ENCODE assay signal across 22 cellular contexts in genomic region chr2:47815764-47816163, GRCh38. TPM values are rescaled to one million over a fixed set of nuclear protein-coding genes. Genes with fewer than 3 reads are reported as not detected.
DNase-seq lines count a peak whose midpoint lies in the region; ATAC-seq lines count a peak whose summit lies in the region.
"Had no signal": no experiment of that assay in that cellular context is flagged by ENCODE, and none has a peak within 500 bp of the region (broad histone marks: within the 10 kb centered on the region; RNA-seq: fewer than 3 reads in every experiment).

No MANE protein-coding gene starts in this region.

- ATAC-seq in HG02884 (IDR thresholded peaks at IDR 0.05; ENCODE audit: unreplicated experiment) (peak; percentile 77), T-helper 17 cell (no peak)
- ATAC-seq in stimulated activated naive B cell treated with anti-CD40 and anti-IgM and Interleukin-4, amounts not matched to agents 10 μg/mL and 1 μg/mL and 100 μg/mL, for 72 hours (replicated peaks): peak; percentile 86 to 94
- ATAC-seq: HCT116; left lung; naive thymus-derived CD8-positive, alpha-beta T cell; right cardiac atrium had no signal

- no peaks in the 10 kb centered on the region for H3K27me3 Mint-ChIP-seq in activated CD4-positive, alpha-beta memory T cell treated with anti-CD3 and anti-CD28 coated beads for 36 hours
- no peaks in the 10 kb centered on the region for H3K27me3 Mint-ChIP-seq in activated CD4-positive, alpha-beta memory T cell treated with anti-CD3 and anti-CD28 coated beads, Interleukin-2, amount 10 ng/mL, durations not matched to agents 7 days and 5 days
- H3K27me3 Mint-ChIP-seq in T-helper 17 cell: no peaks in the 10 kb centered on the region
- H3K27me3 Mint-ChIP-seq in stimulated activated naive B cell treated with anti-CD40 and anti-IgM and Interleukin-4, amounts not matched to agents 10 μg/mL and 1 μg/mL and 100 μg/mL, for 72 hours: no peaks in the 10 kb centered on the region
- H3K27me3 Mint-ChIP-seq in activated naive CD4-positive, alpha-beta T cell treated with anti-CD3 and anti-CD28 coated beads for 36 hours (ENCODE audit: low read depth): no peaks in the 10 kb centered on the region
- H3K27me3 Mint-ChIP-seq: central memory CD8-positive, alpha-beta T cell; naive thymus-derived CD8-positive, alpha-beta T cell; type B pancreatic cell had no signal

- no peak overlapping the region for H3K4me3 Mint-ChIP-seq in activated CD4-positive, alpha-beta memory T cell treated with anti-CD3 and anti-CD28 coated beads for 36 hours
- H3K4me3 Mint-ChIP-seq in activated CD4-positive, alpha-beta memory T cell treated with anti-CD3 and anti-CD28 coated beads, Interleukin-2, amount 10 ng/mL, durations not matched to agents 7 days and 5 days: no peak overlapping the region
- no peak overlapping the region for H3K4me3 Mint-ChIP-seq in T-helper 17 cell
- H3K4me3 Mint-ChIP-seq in stimulated activated naive B cell treated with anti-CD40 and anti-IgM and Interleukin-4, amounts not matched to agents 10 μg/mL and 1 μg/mL and 100 μg/mL, for 72 hours: no peak overlapping the region
- H3K4me3 Mint-ChIP-seq in activated naive CD4-positive, alpha-beta T cell treated with anti-CD3 and anti-CD28 coated beads for 36 hours: no peak overlapping the region
- H3K4me3 Mint-ChIP-seq: central memory CD8-positive, alpha-beta T cell; naive thymus-derived CD8-positive, alpha-beta T cell; type B pancreatic cell had no signal

- H3K9me3 ChIP-seq in T-helper 17 cell (ENCODE audit: control insufficient read depth, low read length, poor library complexity, severe bottlenecking): no peaks in the 10 kb centered on the region
- H3K9me3 ChIP-seq: left lung, ovary had no signal

- H3K36me3 Mint-ChIP-seq in activated CD4-positive, alpha-beta memory T cell treated with anti-CD3 and anti-CD28 coated beads for 36 hours: peaks cover 47% of the 10 kb centered on the region
- peaks cover 83% of the 10 kb centered on the region for H3K36me3 Mint-ChIP-seq in activated CD4-positive, alpha-beta memory T cell treated with anti-CD3 and anti-CD28 coated beads, Interleukin-2, amount 10 ng/mL, durations not matched to agents 7 days and 5 days (ENCODE audit: low read depth)
- peaks cover 12% of the 10 kb centered on the region for H3K36me3 Mint-ChIP-seq in T-helper 17 cell (ENCODE audit: low read depth)
- peaks cover 46 to 65% of the 10 kb centered on the region in 2 donors for H3K36me3 Mint-ChIP-seq in stimulated activated naive B cell treated with anti-CD40 and anti-IgM and Interleukin-4, amounts not matched to agents 10 μg/mL and 1 μg/mL and 100 μg/mL, for 72 hours
- peaks cover 47% of the 10 kb centered on the region for H3K36me3 Mint-ChIP-seq in activated naive CD4-positive, alpha-beta T cell treated with anti-CD3 and anti-CD28 coated beads for 36 hours (ENCODE audit: low read depth)

- no peak for DNase-seq in activated CD4-positive, alpha-beta memory T cell treated with anti-CD3 and anti-CD28 coated beads for 36 hours
- no peak for DNase-seq in activated CD4-positive, alpha-beta memory T cell treated with anti-CD3 and anti-CD28 coated beads, Interleukin-2, amount 10 ng/mL, durations not matched to agents 7 days and 5 days
- DNase-seq in T-helper 17 cell (no peak), MV-4-11 (lab: John Stamatoyannopoulos, UW) (no peak)
- peak; percentile 25 for DNase-seq in stimulated activated naive B cell treated with anti-CD40 and anti-IgM and Interleukin-4, amounts not matched to agents 10 μg/mL and 1 μg/mL and 100 μg/mL, for 72 hours
- no peak for DNase-seq in activated naive CD4-positive, alpha-beta T cell treated with anti-CD3 and anti-CD28 coated beads for 36 hours
- DNase-seq in activated naive CD4-positive, alpha-beta T cell treated with anti-CD3 and anti-CD28 coated beads, Interleukin-2, amount 50 U/mL, for 16 hours: no peak
- DNase-seq: activated T-cell treated with anti-CD3 and anti-CD28 coated beads, Interleukin-2, amount 50 U/mL, for 48 hours; AML-193; IMR-90; left lung; naive thymus-derived CD8-positive, alpha-beta T cell; NCI-H1436 treated with DMSO at 0.1 percent for 48 hours; NCI-H69; ovary; right cardiac atrium; stimulated activated CD4-positive, alpha-beta T cell treated with anti-CD3 and anti-CD28 coated beads, Interleukin-12 subunit alpha, Interleukin-12 subunit beta, amount 100 ng/mL, for 4 hours had no signal

- CTCF ChIA-PET in activated CD4-positive, alpha-beta memory T cell treated with anti-CD3 and anti-CD28 coated beads for 36 hours (lab: Charles Lee): interaction anchor here (0.6 to 0.9 kb wide), 2 partner anchors 294 to 319 kb away, joined by 3 to 4 read pairs; no protein-coding TSS in a partner anchor
- CTCF ChIA-PET in activated CD4-positive, alpha-beta memory T cell treated with anti-CD3 and anti-CD28 coated beads, Interleukin-2, amount 10 ng/mL, durations not matched to agents 7 days and 5 days (lab: Charles Lee): no interaction called here
- CTCF ChIA-PET in activated naive CD4-positive, alpha-beta T cell treated with anti-CD3 and anti-CD28 coated beads for 36 hours (lab: Charles Lee): no interaction called here

- H3K9me3 Mint-ChIP-seq in activated CD4-positive, alpha-beta memory T cell treated with anti-CD3 and anti-CD28 coated beads for 36 hours: no peaks in the 10 kb centered on the region
- H3K9me3 Mint-ChIP-seq in activated CD4-positive, alpha-beta memory T cell treated with anti-CD3 and anti-CD28 coated beads, Interleukin-2, amount 10 ng/mL, durations not matched to agents 7 days and 5 days: no peaks in the 10 kb centered on the region
- no peaks in the 10 kb centered on the region for H3K9me3 Mint-ChIP-seq in stimulated activated naive B cell treated with anti-CD40 and anti-IgM and Interleukin-4, amounts not matched to agents 10 μg/mL and 1 μg/mL and 100 μg/mL, for 72 hours
- no peaks in the 10 kb centered on the region for H3K9me3 Mint-ChIP-seq in activated naive CD4-positive, alpha-beta T cell treated with anti-CD3 and anti-CD28 coated beads for 36 hours
- H3K9me3 Mint-ChIP-seq: activated naive CD4-positive, alpha-beta T cell treated with anti-CD3 and anti-CD28 coated beads, Interleukin-2, amount 50 U/mL, for 72 hours; central memory CD8-positive, alpha-beta T cell; naive thymus-derived CD8-positive, alpha-beta T cell; type B pancreatic cell had no signal

- peaks cover 11% of the 10 kb centered on the region for H3K4me1 Mint-ChIP-seq in activated CD4-positive, alpha-beta memory T cell treated with anti-CD3 and anti-CD28 coated beads for 36 hours (ENCODE audit: low read depth)
- no peaks in the 10 kb centered on the region for H3K4me1 Mint-ChIP-seq in activated CD4-positive, alpha-beta memory T cell treated with anti-CD3 and anti-CD28 coated beads, Interleukin-2, amount 10 ng/mL, durations not matched to agents 7 days and 5 days
- H3K4me1 Mint-ChIP-seq in T-helper 17 cell: peaks cover 18% of the 10 kb centered on the region
- peaks cover 15 to 32% of the 10 kb centered on the region in 2 donors for H3K4me1 Mint-ChIP-seq in stimulated activated naive B cell treated with anti-CD40 and anti-IgM and Interleukin-4, amounts not matched to agents 10 μg/mL and 1 μg/mL and 100 μg/mL, for 72 hours
- peaks cover 15% of the 10 kb centered on the region for H3K4me1 Mint-ChIP-seq in activated naive CD4-positive, alpha-beta T cell treated with anti-CD3 and anti-CD28 coated beads for 36 hours (ENCODE audit: low read depth)

- intact Hi-C loops in activated CD4-positive, alpha-beta memory T cell treated with anti-CD3 and anti-CD28 coated beads for 36 hours (cut with micrococcal nuclease): no loop called here
- intact Hi-C loops in activated naive CD4-positive, alpha-beta T cell treated with anti-CD3 and anti-CD28 coated beads for 36 hours (cut with micrococcal nuclease): no loop called here

- POLR2A ChIA-PET in activated CD4-positive, alpha-beta memory T cell treated with anti-CD3 and anti-CD28 coated beads for 36 hours (lab: Charles Lee): interaction anchor here (0.7 kb wide), 1 partner anchor 8 kb away, joined by 3 read pairs; no protein-coding TSS in a partner anchor
- POLR2A ChIA-PET in activated CD4-positive, alpha-beta memory T cell treated with anti-CD3 and anti-CD28 coated beads, Interleukin-2, amount 10 ng/mL, durations not matched to agents 7 days and 5 days (lab: Charles Lee): interaction anchor here (0.9 kb wide), 1 partner anchor 10 kb away, joined by 3 read pairs; no protein-coding TSS in a partner anchor

- peak overlapping the region; percentile 13 for H3K27ac Mint-ChIP-seq in activated CD4-positive, alpha-beta memory T cell treated with anti-CD3 and anti-CD28 coated beads for 36 hours
- H3K27ac Mint-ChIP-seq in activated CD4-positive, alpha-beta memory T cell treated with anti-CD3 and anti-CD28 coated beads, Interleukin-2, amount 10 ng/mL, durations not matched to agents 7 days and 5 days: no peak overlapping the region
- peak overlapping the region; percentile 29 for H3K27ac Mint-ChIP-seq in T-helper 17 cell
- H3K27ac Mint-ChIP-seq in stimulated activated naive B cell treated with anti-CD40 and anti-IgM and Interleukin-4, amounts not matched to agents 10 μg/mL and 1 μg/mL and 100 μg/mL, for 72 hours: peak overlapping the region; percentile 70
- H3K27ac Mint-ChIP-seq in activated naive CD4-positive, alpha-beta T cell treated with anti-CD3 and anti-CD28 coated beads for 36 hours: no peak overlapping the region
- H3K27ac Mint-ChIP-seq: type B pancreatic cell had no signal

RNA-seq across cellular contexts. Expression of gene MSH6, which starts 32.8 kb away (rescaled TPM):
- total RNA-seq in activated CD4-positive, alpha-beta memory T cell treated with anti-CD3 and anti-CD28 coated beads for 36 hours: 100 to 1,000 TPM; 131 to 140 TPM
- total RNA-seq in activated CD4-positive, alpha-beta memory T cell treated with anti-CD3 and anti-CD28 coated beads, Interleukin-2, amount 10 ng/mL, durations not matched to agents 7 days and 5 days: 10 to 100 TPM; 77.4 to 84.1 TPM
- 10 to 100 TPM; 24.2 to 27.8 TPM for total RNA-seq in T-helper 17 cell
- total RNA-seq in activated naive CD4-positive, alpha-beta T cell treated with anti-CD3 and anti-CD28 coated beads for 36 hours: 100 to 1,000 TPM; 127 to 128 TPM

Comparison
In these comparisons a context has a peak if more than half of its experiments do, and no peak if none do; other contexts are left out.
1. H3K27ac Mint-ChIP-seq: peak in activated CD4-positive, alpha-beta memory T cell treated with anti-CD3 and anti-CD28 coated beads for 36 hours (single experiment), T-helper 17 cell (single experiment) and stimulated activated naive B cell treated with anti-CD40 and anti-IgM and Interleukin-4, amounts not matched to agents 10 μg/mL and 1 μg/mL and 100 μg/mL, for 72 hours (single experiment); none in activated CD4-positive, alpha-beta memory T cell treated with anti-CD3 and anti-CD28 coated beads, Interleukin-2, amount 10 ng/mL, durations not matched to agents 7 days and 5 days (single experiment) and activated naive CD4-positive, alpha-beta T cell treated with anti-CD3 and anti-CD28 coated beads for 36 hours (single experiment).